Comparison of ENCODE assay signal across 1 cellular context in the genomic region with DNA sequence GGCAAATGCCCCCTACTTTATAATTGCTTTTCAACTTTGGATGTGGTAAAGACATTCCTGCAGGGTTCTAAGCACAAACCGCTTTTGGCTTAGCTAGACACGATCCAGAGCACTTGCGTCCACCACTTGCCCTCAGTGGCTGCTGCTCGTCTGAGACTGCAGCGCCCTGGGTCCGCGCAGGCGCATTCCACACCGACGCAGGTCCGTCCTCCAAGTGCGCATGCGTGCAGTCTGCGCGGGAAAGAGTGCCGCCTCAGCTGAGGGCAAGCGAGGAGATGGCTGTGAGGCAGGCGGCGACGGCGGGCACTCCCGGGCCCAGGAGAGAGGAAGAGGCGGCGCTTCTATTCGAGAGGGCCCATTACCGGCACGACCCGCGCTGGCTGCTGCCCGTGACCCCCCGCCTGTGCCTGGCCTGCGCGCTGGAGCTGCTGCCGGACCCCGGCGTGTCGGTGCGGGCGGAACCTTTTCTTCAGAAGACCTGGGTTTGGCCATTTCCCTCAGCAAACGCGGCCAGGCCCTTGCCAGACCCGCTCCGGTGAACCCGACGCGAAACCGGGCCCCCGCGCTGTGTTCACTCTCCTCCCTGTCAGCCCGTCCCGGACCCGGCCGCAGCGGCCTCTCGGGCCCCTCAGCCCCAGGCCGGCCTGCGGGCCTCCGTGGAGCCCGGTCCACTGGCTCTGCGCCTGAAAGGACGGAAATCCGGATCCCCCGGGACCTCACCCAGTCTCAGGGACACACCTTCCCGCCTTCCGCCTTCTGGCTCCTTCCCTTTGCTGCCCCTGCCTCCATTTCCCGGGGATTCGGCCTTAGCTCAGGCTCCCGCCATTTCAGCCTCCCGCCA.
TF ChIP-seq lines count a peak whose summit lies in the region.

A gene with protein sequence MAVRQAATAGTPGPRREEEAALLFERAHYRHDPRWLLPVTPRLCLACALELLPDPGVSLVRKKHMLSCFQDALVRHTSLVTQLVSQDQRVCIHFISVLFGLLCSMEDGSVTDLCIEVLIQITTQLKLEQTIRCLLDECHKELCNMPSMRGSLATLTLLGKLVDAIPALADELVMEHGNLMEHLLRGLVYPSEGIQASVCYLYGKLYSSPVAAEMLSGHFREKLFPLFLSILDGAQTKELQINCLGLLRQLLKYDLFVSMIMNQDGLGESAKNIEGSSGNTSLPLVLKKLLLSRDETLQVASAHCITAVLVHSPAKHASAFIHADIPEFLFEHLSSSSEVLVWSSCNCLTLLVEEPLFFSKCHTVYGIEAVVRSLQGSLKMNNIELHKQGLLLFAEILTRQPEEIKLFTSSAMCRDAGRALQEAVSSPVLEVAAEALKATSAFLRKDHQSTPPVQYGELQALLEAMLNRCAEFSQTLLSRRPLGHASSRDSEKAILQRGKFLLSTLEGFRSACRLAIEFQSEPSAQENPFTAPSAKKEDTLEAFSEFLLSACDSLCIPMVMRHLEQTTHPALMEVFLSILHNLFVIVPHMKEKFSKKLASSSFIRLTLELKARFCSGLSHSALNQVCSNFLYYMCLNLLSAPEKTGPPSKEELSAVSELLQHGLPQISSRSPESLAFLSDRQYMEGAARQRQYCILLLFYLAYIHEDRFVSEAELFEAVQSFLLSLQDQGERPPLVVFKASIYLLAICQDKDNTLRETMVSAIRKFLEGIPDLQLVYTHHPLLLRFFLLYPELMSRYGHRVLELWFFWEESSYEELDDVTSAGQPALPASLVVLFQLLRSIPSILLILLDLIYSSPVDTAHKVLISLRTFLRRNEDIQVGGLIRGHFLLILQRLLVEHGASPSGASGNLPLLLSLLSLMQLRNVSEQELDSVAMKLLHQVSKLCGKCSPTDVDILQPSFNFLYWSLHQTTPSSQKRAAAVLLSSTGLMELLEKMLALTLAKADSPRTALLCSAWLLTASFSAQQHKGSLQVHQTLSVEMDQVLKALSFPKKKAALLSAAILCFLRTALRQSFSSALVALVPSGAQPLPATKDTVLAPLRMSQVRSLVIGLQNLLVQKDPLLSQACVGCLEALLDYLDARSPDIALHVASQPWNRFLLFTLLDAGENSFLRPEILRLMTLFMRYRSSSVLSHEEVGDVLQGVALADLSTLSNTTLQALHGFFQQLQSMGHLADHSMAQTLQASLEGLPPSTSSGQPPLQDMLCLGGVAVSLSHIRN (plus strand): TSS at position 240 of the 841 bp plus-strand sequence. CDS start 36 bp downstream, at position 276.

TF ChIP-seq in IMR-90, 13 proteins besides CTCF, POLR2A, EP300 and RAD21:
- no peak for TF ChIP-seq RFX5 (IDR thresholded peaks at IDR 0.05; ENCODE audit: low read depth, low read length)
- TF ChIP-seq MXI1 (IDR thresholded peaks at IDR 0.05; ENCODE audit: borderline replicate concordance, low read depth, low read length): no peak
- no peak for TF ChIP-seq RCOR1 (IDR thresholded peaks at IDR 0.05; ENCODE audit: insufficient replicate concordance, low read length)
- TF ChIP-seq MAZ (IDR thresholded peaks at IDR 0.05; ENCODE audit: borderline replicate concordance, low read depth, low read length): no peak
- no peak for TF ChIP-seq SMC3 (IDR thresholded peaks at IDR 0.05; ENCODE audit: low read depth, low read length)
- no peak for TF ChIP-seq CHD1 (IDR thresholded peaks at IDR 0.05; ENCODE audit: low read depth, low read length)
- no peak for TF ChIP-seq NFE2L2 (IDR thresholded peaks at IDR 0.05; ENCODE audit: low read depth, low read length)
- TF ChIP-seq CEBPB (IDR thresholded peaks at IDR 0.05; ENCODE audit: low read depth, low read length): no peak
- TF ChIP-seq MAFK (IDR thresholded peaks at IDR 0.05; ENCODE audit: low read depth, low read length): no peak
- no peak for TF ChIP-seq FOS (IDR thresholded peaks at IDR 0.05; ENCODE audit: low read depth, low read length)
- TF ChIP-seq BHLHE40 (IDR thresholded peaks at IDR 0.05; ENCODE audit: low read depth, low read length): no peak
- TF ChIP-seq, protein P1, sequence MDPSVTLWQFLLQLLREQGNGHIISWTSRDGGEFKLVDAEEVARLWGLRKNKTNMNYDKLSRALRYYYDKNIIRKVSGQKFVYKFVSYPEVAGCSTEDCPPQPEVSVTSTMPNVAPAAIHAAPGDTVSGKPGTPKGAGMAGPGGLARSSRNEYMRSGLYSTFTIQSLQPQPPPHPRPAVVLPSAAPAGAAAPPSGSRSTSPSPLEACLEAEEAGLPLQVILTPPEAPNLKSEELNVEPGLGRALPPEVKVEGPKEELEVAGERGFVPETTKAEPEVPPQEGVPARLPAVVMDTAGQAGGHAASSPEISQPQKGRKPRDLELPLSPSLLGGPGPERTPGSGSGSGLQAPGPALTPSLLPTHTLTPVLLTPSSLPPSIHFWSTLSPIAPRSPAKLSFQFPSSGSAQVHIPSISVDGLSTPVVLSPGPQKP (IDR thresholded peaks at IDR 0.05; ENCODE audit: borderline replicate concordance, low read depth, low read length): no peak
- TF ChIP-seq, protein P2, sequence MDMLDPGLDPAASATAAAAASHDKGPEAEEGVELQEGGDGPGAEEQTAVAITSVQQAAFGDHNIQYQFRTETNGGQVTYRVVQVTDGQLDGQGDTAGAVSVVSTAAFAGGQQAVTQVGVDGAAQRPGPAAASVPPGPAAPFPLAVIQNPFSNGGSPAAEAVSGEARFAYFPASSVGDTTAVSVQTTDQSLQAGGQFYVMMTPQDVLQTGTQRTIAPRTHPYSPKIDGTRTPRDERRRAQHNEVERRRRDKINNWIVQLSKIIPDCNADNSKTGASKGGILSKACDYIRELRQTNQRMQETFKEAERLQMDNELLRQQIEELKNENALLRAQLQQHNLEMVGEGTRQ (IDR thresholded peaks at IDR 0.05; ENCODE audit: low read depth, low read length): no peak
TF ChIP-seq in IMR-90: peak in this region for 0.
